8 cellular contexts compared by ENCODE assay signal in the genomic region with DNA sequence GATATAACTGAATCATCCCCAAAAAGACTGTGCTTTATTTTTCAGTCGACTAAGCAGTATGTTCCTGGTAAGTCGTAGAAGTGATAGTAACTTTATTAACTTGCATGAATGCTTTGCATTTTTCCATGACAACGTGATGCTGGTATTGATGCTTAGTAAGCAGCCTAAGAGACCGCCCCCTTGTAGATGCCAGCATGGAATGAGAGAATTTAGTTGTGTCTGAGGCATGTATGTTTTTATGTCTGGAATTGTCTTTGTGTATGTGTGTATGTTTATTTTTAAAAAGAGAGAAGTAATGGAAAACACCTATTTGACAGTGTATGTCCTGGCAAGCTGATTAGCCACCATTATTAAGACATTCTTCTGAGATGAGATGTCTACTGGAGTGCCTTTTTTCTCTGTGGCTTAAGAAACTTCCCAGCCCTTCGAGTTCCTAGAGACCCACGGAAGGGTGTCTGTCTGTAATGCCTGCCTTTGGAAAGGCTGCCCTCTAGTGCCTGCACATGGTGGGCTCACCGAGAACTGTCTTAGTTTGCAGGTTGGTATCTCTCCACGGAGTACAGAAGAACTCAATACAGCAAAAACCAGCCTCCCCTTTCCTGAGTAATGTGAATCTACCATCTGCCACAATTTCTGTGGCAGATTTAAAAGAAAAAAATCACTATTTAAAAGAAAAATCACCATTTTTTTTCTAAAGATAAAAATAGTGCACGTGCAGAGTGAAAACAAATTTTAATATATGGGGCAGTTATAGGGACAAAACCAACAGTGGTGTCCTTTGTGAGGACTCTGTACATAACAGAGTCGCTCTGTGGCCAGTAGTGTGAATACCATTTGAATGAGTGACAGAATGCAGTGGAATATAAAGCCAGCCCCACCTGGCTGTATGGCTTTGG.
A peak's percentile ranks its signal among the peaks of the same experiment; 100 is the strongest.
DNase-seq lines count a peak whose midpoint lies in the region; ATAC-seq and TF ChIP-seq lines count a peak whose summit lies in the region.

No MANE protein-coding gene starts in this region.

- H3K79me2 ChIP-seq in DOHH2 (ENCODE audit: control insufficient read depth, low read length): no peaks in the 10 kb centered on the region

- H3K4me2 ChIP-seq in DOHH2 (ENCODE audit: low read length): no peak overlapping the region

- no peaks in the 10 kb centered on the region for H3K9me3 Mint-ChIP-seq in neural crest cell

- H3K27me3 Mint-ChIP-seq in neural crest cell (ENCODE audit: low read depth): no peaks in the 10 kb centered on the region

- H3K4me3 ChIP-seq in DOHH2 (ENCODE audit: low read length): no peak overlapping the region
- no peak overlapping the region for H3K4me3 ChIP-seq in Jurkat, Clone E6-1 (ENCODE audit: low read length)

- no peaks in the 10 kb centered on the region for H3K36me3 ChIP-seq in DOHH2 (ENCODE audit: control insufficient read depth, low read length)

- no peaks in the 10 kb centered on the region for H3K27me3 ChIP-seq in DOHH2 (ENCODE audit: control insufficient read depth, low read length)

- H3K4me3 Mint-ChIP-seq in neural crest cell: peak overlapping the region; percentile 2

- H3K27ac ChIP-seq in DOHH2 (ENCODE audit: low read depth, low read length) (no peak overlapping the region), substantia nigra (ENCODE audit: low read depth, low read length, poor library complexity, severe bottlenecking) (no peak overlapping the region)

- H3K9me3 ChIP-seq in DOHH2 (ENCODE audit: control insufficient read depth, insufficient read depth, low read length): no peaks in the 10 kb centered on the region

- peak; percentile 68 for DNase-seq in Jurkat, Clone E6-1 (ENCODE audit: low read depth, low spot score)
- peak; percentile 87 for DNase-seq in OCI-M1 (lab: John Stamatoyannopoulos, UW)
- peak; percentile 59 for DNase-seq in activated T-cell treated with anti-CD3 and anti-CD28 coated beads, Interleukin-2, amount 50 U/mL, for 1 hour
- DNase-seq in fibroblast of gingiva (ENCODE audit: low read depth): peak; percentile 70
- DNase-seq in neural crest cell (ENCODE audit: low read depth, low spot score): peak; percentile 78
- peak in 43 of 49 donors; percentile 1 to 82 (median 59) for DNase-seq in substantia nigra (lab: John Stamatoyannopoulos, UW)

- H3F3A ChIP-seq in DOHH2 (ENCODE audit: control insufficient read depth, insufficient read depth): no peaks in the 10 kb centered on the region

- ATAC-seq in GM21619 (IDR thresholded peaks at IDR 0.05; ENCODE audit: unreplicated experiment): peak; percentile 98

- H3K36me3 Mint-ChIP-seq in neural crest cell (ENCODE audit: low read depth): peaks cover 3% of the 10 kb centered on the region

- H3K9me2 ChIP-seq in DOHH2 (replicated peaks; ENCODE audit: control insufficient read depth, low read length): no peaks in the 10 kb centered on the region

- peak overlapping the region; percentile 13 for H3K27ac Mint-ChIP-seq in neural crest cell (ENCODE audit: unreplicated experiment)

- H4K20me1 ChIP-seq in DOHH2 (ENCODE audit: control insufficient read depth, insufficient read depth, low read depth, low read length): no peaks in the 10 kb centered on the region

- TF ChIP-seq CTCF in DOHH2 (IDR thresholded peaks at IDR 0.05; ENCODE audit: low read depth, low read length, poor library complexity, severe bottlenecking): peak; percentile 92
- peak; percentile 97 for TF ChIP-seq CTCF in neural crest cell (conservative IDR thresholded peaks at IDR 0.05)

- H3K4me1 ChIP-seq in DOHH2 (ENCODE audit: control insufficient read depth, low read length): 0 out of 2 replicates have a peak, but pooled peaks cover 3% of the 10 kb centered on the region

- peaks cover 30% of the 10 kb centered on the region for H3K4me1 Mint-ChIP-seq in neural crest cell
